In genomic region chr19:23784274-23784673, GRCh38 we compare ENCODE assay signal across 16 cellular contexts. TPM values are rescaled to one million over a fixed set of nuclear protein-coding genes. Genes with fewer than 3 reads are reported as not detected.
A peak's percentile ranks its signal among the peaks of the same experiment; 100 is the strongest.
DNase-seq lines count a peak whose midpoint lies in the region; ATAC-seq lines count a peak whose summit lies in the region.
"Had no signal": no experiment of that assay in that cellular context is flagged by ENCODE, and none has a peak within 500 bp of the region (broad histone marks: within the 10 kb centered on the region; RNA-seq: fewer than 3 reads in every experiment).

No MANE protein-coding gene starts in this region.

- no peak overlapping the region for H3K27ac Mint-ChIP-seq in stimulated activated naive CD8-positive, alpha-beta T cell treated with anti-CD3 and anti-CD28 coated beads, Interleukin-15, amount 100 ng/mL, for 72 hours
- H3K27ac Mint-ChIP-seq in stimulated activated effector memory CD8-positive, alpha-beta T cell treated with anti-CD3 and anti-CD28 coated beads, Interleukin-12 subunit alpha, Interleukin-12 subunit beta, amount 100 ng/mL, for 72 hours, result no peak overlapping the region
- H3K27ac Mint-ChIP-seq: GM23338 had no signal

- H3K4me3 Mint-ChIP-seq in stimulated activated naive CD8-positive, alpha-beta T cell treated with anti-CD3 and anti-CD28 coated beads, Interleukin-15, amount 100 ng/mL, for 72 hours, result no peak overlapping the region
- H3K4me3 Mint-ChIP-seq in stimulated activated effector memory CD8-positive, alpha-beta T cell treated with anti-CD3 and anti-CD28 coated beads, Interleukin-12 subunit alpha, Interleukin-12 subunit beta, amount 100 ng/mL, for 72 hours, result no peak overlapping the region
- H3K4me3 Mint-ChIP-seq: CD8-positive, alpha-beta memory T cell; GM23338 had no signal

- DNase-seq in activated CD4-positive, CD25-positive, alpha-beta regulatory T cell treated with anti-CD3 and anti-CD28 coated beads, Interleukin-2, amount 50 U/mL, for 72 hours, result no peak
- no peak for DNase-seq in stimulated activated naive CD8-positive, alpha-beta T cell treated with anti-CD3 and anti-CD28 coated beads, Interleukin-15, amount 100 ng/mL, for 72 hours
- DNase-seq in stimulated activated naive CD8-positive, alpha-beta T cell treated with anti-CD3 and anti-CD28 coated beads, Interleukin-15, Interleukin-2, amounts not matched to agents 100 U/mL and 50 U/mL, for 24 hours, result no peak
- peak in 1 of 2 donors; percentile 39 for DNase-seq in stimulated activated effector memory CD8-positive, alpha-beta T cell treated with anti-CD3 and anti-CD28 coated beads, Interleukin-12 subunit alpha, Interleukin-12 subunit beta, amount 100 ng/mL, for 72 hours (ENCODE audit: low spot score in 2 of 2)
- no peak for DNase-seq in DMS114 treated with DMSO at 0.1 percent for 48 hours (lab: John Stamatoyannopoulos, UW; ENCODE audit: unreplicated experiment)
- no peak for DNase-seq in mesenteric fat pad (ENCODE audit: low spot score)
- DNase-seq: 8988T; AML-193; Caco-2; CD8-positive, alpha-beta memory T cell; DMS79; H7 had no signal

- H3K36me3 Mint-ChIP-seq in stimulated activated effector memory CD8-positive, alpha-beta T cell treated with anti-CD3 and anti-CD28 coated beads, Interleukin-12 subunit alpha, Interleukin-12 subunit beta, amount 100 ng/mL, for 72 hours, result no peaks in the 10 kb centered on the region

- peak; percentile 39 to 44 for ATAC-seq in activated CD4-positive, CD25-positive, alpha-beta regulatory T cell treated with anti-CD3 and anti-CD28 coated beads, Interleukin-2, amount 50 U/mL, for 24 hours
- ATAC-seq in stimulated activated naive CD8-positive, alpha-beta T cell treated with anti-CD3 and anti-CD28 coated beads, Interleukin-15, amount 100 ng/mL, for 72 hours, result peak; percentile 37
- no peak for ATAC-seq in stimulated activated naive CD8-positive, alpha-beta T cell treated with anti-CD3 and anti-CD28 coated beads, Interleukin-15, Interleukin-2, amounts not matched to agents 100 U/mL and 50 U/mL, for 24 hours
- ATAC-seq in esophagus mucosa, result peak; percentile 7
- peak; percentile 59 for ATAC-seq in stimulated activated effector memory CD8-positive, alpha-beta T cell treated with anti-CD3 and anti-CD28 coated beads, Interleukin-12 subunit alpha, Interleukin-12 subunit beta, amount 100 ng/mL, for 72 hours
- ATAC-seq: GM23338, HepG2 had no signal

- no peaks in the 10 kb centered on the region for H3K4me1 Mint-ChIP-seq in stimulated activated naive CD8-positive, alpha-beta T cell treated with anti-CD3 and anti-CD28 coated beads, Interleukin-15, amount 100 ng/mL, for 72 hours
- no peaks in the 10 kb centered on the region for H3K4me1 Mint-ChIP-seq in stimulated activated effector memory CD8-positive, alpha-beta T cell treated with anti-CD3 and anti-CD28 coated beads, Interleukin-12 subunit alpha, Interleukin-12 subunit beta, amount 100 ng/mL, for 72 hours
- H3K4me1 Mint-ChIP-seq: CD8-positive, alpha-beta memory T cell; GM23338 had no signal

- H3K9me3 Mint-ChIP-seq in stimulated activated naive CD8-positive, alpha-beta T cell treated with anti-CD3 and anti-CD28 coated beads, Interleukin-15, amount 100 ng/mL, for 72 hours, result peaks cover 0 to 6% of the 10 kb centered on the region in 2 donors
- H3K9me3 Mint-ChIP-seq in stimulated activated effector memory CD8-positive, alpha-beta T cell treated with anti-CD3 and anti-CD28 coated beads, Interleukin-12 subunit alpha, Interleukin-12 subunit beta, amount 100 ng/mL, for 72 hours, result no peaks in the 10 kb centered on the region
- H3K9me3 Mint-ChIP-seq: CD8-positive, alpha-beta memory T cell; GM23338 had no signal

- no peaks in the 10 kb centered on the region for H3K27me3 Mint-ChIP-seq in stimulated activated naive CD8-positive, alpha-beta T cell treated with anti-CD3 and anti-CD28 coated beads, Interleukin-15, amount 100 ng/mL, for 72 hours
- H3K27me3 Mint-ChIP-seq: CD8-positive, alpha-beta memory T cell had no signal

RNA-seq across cellular contexts. Expression of gene ZNF681, which starts 25.6 kb away (rescaled TPM):
- total RNA-seq in esophagus mucosa (1.5 TPM), mesenteric fat pad (0.96 TPM)
- total RNA-seq: HepG2 had no signal
